8 cellular contexts compared by ENCODE assay signal in the genomic region with DNA sequence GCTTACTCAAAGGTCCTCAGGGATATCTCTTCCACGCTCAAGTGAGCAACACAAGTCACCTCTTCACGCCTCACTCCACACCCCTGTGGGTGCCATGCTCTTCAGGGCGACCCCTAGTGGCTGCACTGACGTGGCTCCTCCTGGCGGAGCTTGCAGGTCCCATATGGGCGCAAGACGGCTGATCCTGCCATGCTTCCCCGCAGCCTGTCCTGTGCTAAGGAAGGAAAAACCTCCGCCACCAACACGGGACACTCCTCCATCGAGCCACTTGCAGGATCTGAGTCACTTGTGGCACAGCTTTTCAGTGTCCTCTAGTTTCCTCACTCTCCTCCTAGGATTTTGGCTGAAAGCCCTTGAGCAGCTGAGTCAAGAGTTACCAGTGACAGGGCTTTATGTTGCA.
DNase-seq lines count a peak whose midpoint lies in the region; ATAC-seq and TF ChIP-seq lines count a peak whose summit lies in the region.

No MANE protein-coding gene starts in this region.

- TF ChIP-seq POLR2A in erythroblast (IDR thresholded peaks at IDR 0.05; ENCODE audit: low read length), result no peak
- TF ChIP-seq POLR2A in GM18505 (IDR thresholded peaks at IDR 0.05; ENCODE audit: borderline replicate concordance, extremely low read depth, insufficient read depth, insufficient read length), result no peak

- intact Hi-C loops in head of caudate nucleus (cut with DNase I), result no loop called here

- no peak for ATAC-seq in GM18505 (IDR thresholded peaks at IDR 0.05; ENCODE audit: unreplicated experiment)

- DNase-seq in NCI-H1092 (lab: John Stamatoyannopoulos, UW) (peak; percentile 10), NCI-H1092 treated with DMSO at 0.1 percent for 48 hours (lab: John Stamatoyannopoulos, UW) (no peak), NCI-H69 (lab: John Stamatoyannopoulos, UW) (peak; percentile 38), erythroblast (lab: John Stamatoyannopoulos, UW) (peak; percentile 20 to 32), head of caudate nucleus (no peak), DMS114 treated with DMSO at 0.1 percent for 48 hours (lab: John Stamatoyannopoulos, UW; ENCODE audit: unreplicated experiment) (no peak)
- DNase-seq in stimulated activated CD4-positive, alpha-beta T cell treated with anti-CD3 and anti-CD28 coated beads, Interleukin-15, amount 100 ng/mL, for 48 hours (ENCODE audit: low read depth in 2 of 2), result peak; percentile 8 to 10

Comparison
In these comparisons a context has a peak if more than half of its experiments do, and no peak if none do; other contexts are left out.
1. DNase-seq: peak in NCI-H1092 (single experiment), NCI-H69 (single experiment), erythroblast (2 of 2) and stimulated activated CD4-positive, alpha-beta T cell treated with anti-CD3 and anti-CD28 coated beads, Interleukin-15, amount 100 ng/mL, for 48 hours (2 of 2); none in NCI-H1092 treated with DMSO at 0.1 percent for 48 hours (single experiment), head of caudate nucleus (0 of 42) and DMS114 treated with DMSO at 0.1 percent for 48 hours (single experiment).